Comparison of ENCODE assay signal across 10 cellular contexts in the genomic region with DNA sequence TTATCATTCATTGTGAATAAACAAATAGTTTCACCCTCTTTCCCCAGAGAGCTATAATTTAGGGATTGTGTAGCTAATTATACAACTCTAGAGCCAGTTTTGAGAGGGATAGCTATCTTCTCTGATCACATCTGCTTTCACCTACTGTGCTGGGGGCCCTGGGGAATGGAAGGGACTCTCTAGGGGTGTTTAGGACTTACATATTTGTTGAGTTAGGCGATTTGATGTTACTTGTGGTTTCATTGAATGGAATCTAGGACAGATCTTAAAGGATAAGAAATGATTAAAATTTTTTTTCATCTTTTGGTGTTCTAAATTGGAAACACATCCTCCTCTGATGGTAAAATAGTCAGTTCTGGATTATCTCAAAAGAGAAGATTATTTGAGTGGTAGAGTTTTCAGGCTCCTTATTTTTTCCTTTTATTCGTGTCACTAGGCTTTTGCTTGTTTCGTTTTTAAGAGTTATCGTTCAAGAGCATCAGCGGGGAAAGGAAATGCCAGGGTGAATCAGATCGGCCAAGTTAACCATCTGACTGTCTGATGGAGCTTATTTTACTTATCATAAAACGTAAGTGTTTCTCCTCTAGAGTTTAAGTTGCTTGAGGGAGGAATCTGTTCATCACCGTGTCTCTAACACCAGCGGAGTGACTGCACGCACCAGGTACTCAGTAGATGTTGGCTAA.
DNase-seq lines count a peak whose midpoint lies in the region.
"Had no signal": no experiment of that assay in that cellular context is flagged by ENCODE, and none has a peak within 500 bp of the region (broad histone marks: within the 10 kb centered on the region; RNA-seq: fewer than 3 reads in every experiment).

No MANE protein-coding gene starts in this region.

- no peaks in the 10 kb centered on the region for H3K36me3 ChIP-seq in CD8-positive, alpha-beta memory T cell (ENCODE audit: insufficient read depth, low read length)
- H3K36me3 ChIP-seq: prostate gland had no signal

- CTCF ChIA-PET in CD8-positive, alpha-beta memory T cell (lab: Charles Lee), result interaction anchor here (1.5 kb wide), 1 partner anchor 8 kb away, joined by 4 read pairs; no protein-coding TSS in a partner anchor

- H3K27me3 ChIP-seq in CD8-positive, alpha-beta memory T cell (ENCODE audit: insufficient read depth, low read length, poor library complexity, severe bottlenecking), result no peaks in the 10 kb centered on the region

- H3K36me3 Mint-ChIP-seq in CD8-positive, alpha-beta memory T cell, result peaks cover 8 to 12% (median 12%) of the 10 kb centered on the region in 3 donors
- peaks cover 9% of the 10 kb centered on the region for H3K36me3 Mint-ChIP-seq in T-helper 2 cell treated with Interferon-gamma antibody and Interleukin-4, amounts not matched to agents 5 μg/mL and 100 μg/mL, for 36 hours (ENCODE audit: low read depth)

- peaks cover 17 to 32% (median 32%) of the 10 kb centered on the region in 3 donors for H3K4me1 Mint-ChIP-seq in CD8-positive, alpha-beta memory T cell
- H3K4me1 Mint-ChIP-seq in T-helper 2 cell treated with Interferon-gamma antibody and Interleukin-4, amounts not matched to agents 5 μg/mL and 100 μg/mL, for 36 hours (ENCODE audit: low read depth), result peaks cover 27% of the 10 kb centered on the region

- POLR2A ChIA-PET in CD8-positive, alpha-beta memory T cell (lab: Charles Lee), result no interaction called here

- peak overlapping the region in 7 of 8 donors; percentile 6 to 91 (median 68) for H3K27ac Mint-ChIP-seq in CD8-positive, alpha-beta memory T cell
- H3K27ac Mint-ChIP-seq in T-helper 2 cell treated with Interferon-gamma antibody and Interleukin-4, amounts not matched to agents 5 μg/mL and 100 μg/mL, for 36 hours, result peak overlapping the region; percentile 2

- no peaks in the 10 kb centered on the region for H3K9me3 Mint-ChIP-seq in CD8-positive, alpha-beta memory T cell
- H3K9me3 Mint-ChIP-seq in T-helper 2 cell treated with Interferon-gamma antibody and Interleukin-4, amounts not matched to agents 5 μg/mL and 100 μg/mL, for 36 hours, result no peaks in the 10 kb centered on the region

- DNase-seq in CD8-positive, alpha-beta memory T cell, result no peak
- peak; percentile 77 for DNase-seq in LHCN-M2 (ENCODE audit: low read depth)
- DNase-seq in T-helper 2 cell treated with Interferon-gamma antibody and Interleukin-4, amounts not matched to agents 5 μg/mL and 100 μg/mL, for 36 hours (ENCODE audit: low spot score), result no peak
- peak; percentile 61 for DNase-seq in glomerular visceral epithelial cell (ENCODE audit: extremely low spot score)
- no peak for DNase-seq in KBM-7
- DNase-seq in stimulated activated CD4-positive, alpha-beta T cell treated with anti-CD3 and anti-CD28 coated beads, Interleukin-12 subunit alpha, Interleukin-12 subunit beta, amount 100 ng/mL, for 4 hours, result no peak
- DNase-seq in activated gamma-delta T cell treated with Interleukin-2 at 50 U/mL for 16 hours, result no peak
- no peak for DNase-seq in activated CD4-positive, alpha-beta T cell treated with anti-CD3 and anti-CD28 coated beads for 1 hour
- DNase-seq: caudate nucleus had no signal

- no peak overlapping the region for H3K27ac ChIP-seq in CD8-positive, alpha-beta memory T cell (ENCODE audit: low read depth, low read length)
- H3K27ac ChIP-seq: prostate gland had no signal

- H3K4me3 ChIP-seq in CD8-positive, alpha-beta memory T cell (ENCODE audit: low read length), result no peak overlapping the region
- H3K4me3 ChIP-seq: prostate gland had no signal

- no peaks in the 10 kb centered on the region for H3K9me3 ChIP-seq in CD8-positive, alpha-beta memory T cell (ENCODE audit: low read length)
- H3K9me3 ChIP-seq: prostate gland had no signal

- in situ Hi-C loops in KBM-7 (cut with MboI; ENCODE audit: low pct_unique_long_range_greater_than_20kb, low sequenced_read_pairs), result no loop called here

- H3K4me3 Mint-ChIP-seq in CD8-positive, alpha-beta memory T cell, result peak overlapping the region; percentile 1 to 79 (median 69)
- H3K4me3 Mint-ChIP-seq in T-helper 2 cell treated with Interferon-gamma antibody and Interleukin-4, amounts not matched to agents 5 μg/mL and 100 μg/mL, for 36 hours, result peak overlapping the region; percentile 9

- H3K4me1 ChIP-seq in CD8-positive, alpha-beta memory T cell (ENCODE audit: insufficient read depth, low read length), result no peaks in the 10 kb centered on the region
- H3K4me1 ChIP-seq: prostate gland had no signal

- H3K27me3 Mint-ChIP-seq in CD8-positive, alpha-beta memory T cell, result no peaks in the 10 kb centered on the region
- H3K27me3 Mint-ChIP-seq in T-helper 2 cell treated with Interferon-gamma antibody and Interleukin-4, amounts not matched to agents 5 μg/mL and 100 μg/mL, for 36 hours (ENCODE audit: low read depth), result no peaks in the 10 kb centered on the region

Comparison
In these comparisons a context has a peak if more than half of its experiments do, and no peak if none do; other contexts are left out.
1. DNase-seq: peak in LHCN-M2 (single experiment) and glomerular visceral epithelial cell (single experiment); none in CD8-positive, alpha-beta memory T cell (0 of 5), T-helper 2 cell treated with Interferon-gamma antibody and Interleukin-4, amounts not matched to agents 5 μg/mL and 100 μg/mL, for 36 hours (single experiment), KBM-7 (single experiment), stimulated activated CD4-positive, alpha-beta T cell treated with anti-CD3 and anti-CD28 coated beads, Interleukin-12 subunit alpha, Interleukin-12 subunit beta, amount 100 ng/mL, for 4 hours (single experiment), activated gamma-delta T cell treated with Interleukin-2 at 50 U/mL for 16 hours (single experiment) and activated CD4-positive, alpha-beta T cell treated with anti-CD3 and anti-CD28 coated beads for 1 hour (single experiment).